Comparison of ENCODE assay signal across 1 cellular context in genomic region chr7:66654275-66655112, GRCh38.
TF ChIP-seq lines count a peak whose summit lies in the region.

No MANE protein-coding gene starts in this region.

TF ChIP-seq in K562, 482 proteins besides CTCF, POLR2A, EP300 and RAD21 (continued from another document and continues in another):
- TF ChIP-seq CHAMP1 (IDR thresholded peaks at IDR 0.05) (no peak), TAF7 (tag; IDR thresholded peaks at IDR 0.05) (peak; percentile 75), GABPB2 (CRISPR knock-in tag; conservative IDR thresholded peaks at IDR 0.05) (no peak), YBX1 (IDR thresholded peaks at IDR 0.05) (no peak), NFE2L1 (tag; IDR thresholded peaks at IDR 0.05; ENCODE audit: borderline replicate concordance, low read depth) (no peak), ELK1 (CRISPR knock-in tag; IDR thresholded peaks at IDR 0.05) (no peak), ZBTB26 (CRISPR knock-in tag; IDR thresholded peaks at IDR 0.05) (no peak), IRF1 (CRISPR knock-in tag; IDR thresholded peaks at IDR 0.05; ENCODE audit: borderline replicate concordance) (0 out of 2 replicates have a peak, but pooled peaks have one; percentile 69), ZNF77 (CRISPR knock-in tag; IDR thresholded peaks at IDR 0.05) (no peak), HNRNPUL1 (IDR thresholded peaks at IDR 0.05; ENCODE audit: low read length) (no peak), ZNF830 (CRISPR knock-in tag; IDR thresholded peaks at IDR 0.05) (no peak), ATF3 (IDR thresholded peaks at IDR 0.05) (0 out of 2 replicates have a peak, but pooled peaks have one; percentile 21), ATF3 (CRISPR knock-in tag; conservative IDR thresholded peaks at IDR 0.05) (peak; percentile 84; the same call in 1 of the 2 replicates), ZNF232 (CRISPR knock-in tag; IDR thresholded peaks at IDR 0.05) (peak; percentile 81; the same call in 1 of the 2 replicates), NR0B1 (IDR thresholded peaks at IDR 0.05; ENCODE audit: partially characterized antibody) (no peak), ZFP30 (CRISPR knock-in tag; IDR thresholded peaks at IDR 0.05; ENCODE audit: borderline replicate concordance) (no peak), BCLAF1 (IDR thresholded peaks at IDR 0.05; ENCODE audit: borderline replicate concordance in 1 of 2, control insufficient read depth in 1 of 2, low read depth in 2 of 2, low read length in 1 of 2) (peak in 1 of 2 experiments; percentile 76; a peak in 2 of 4 replicates), FOS (IDR thresholded peaks at IDR 0.05; ENCODE audit: extremely low read depth, insufficient read length) (no peak), CLOCK (CRISPR knock-in tag; IDR thresholded peaks at IDR 0.05; ENCODE audit: borderline replicate concordance) (no peak), ARHGAP35 (IDR thresholded peaks at IDR 0.05; ENCODE audit: partially characterized antibody) (no peak), C11orf30 (IDR thresholded peaks at IDR 0.05; ENCODE audit: low read depth) (peak; percentile 89), CHCHD3 (CRISPR knock-in tag; IDR thresholded peaks at IDR 0.05) (no peak), ZNF41 (CRISPR knock-in tag; conservative IDR thresholded peaks at IDR 0.05) (no peak), MECOM (CRISPR knock-in tag; IDR thresholded peaks at IDR 0.05) (no peak), FOXA1 (IDR thresholded peaks at IDR 0.05; ENCODE audit: borderline replicate concordance) (no peak), NR2C2 (CRISPR knock-in tag; IDR thresholded peaks at IDR 0.05) (peak; percentile 48), NR2C2 (tag; IDR thresholded peaks at IDR 0.05) (peak; percentile 94), SRSF9 (IDR thresholded peaks at IDR 0.05; ENCODE audit: borderline replicate concordance, low read depth, low read length) (no peak), ERF (CRISPR knock-in tag; IDR thresholded peaks at IDR 0.05) (peak; percentile 65; the same call in 1 of the 2 replicates), ILF3 (IDR thresholded peaks at IDR 0.05; ENCODE audit: borderline replicate concordance) (no peak; the same call in 1 of the 2 replicates), KAT8 (IDR thresholded peaks at IDR 0.05; ENCODE audit: low read depth) (no peak), ARID4B (CRISPR knock-in tag; IDR thresholded peaks at IDR 0.05) (peak; percentile 95), SMAD4 (CRISPR knock-in tag; conservative IDR thresholded peaks at IDR 0.05) (peak; percentile 77), MBD2 (IDR thresholded peaks at IDR 0.05; ENCODE audit: borderline replicate concordance, low read depth) (peak; percentile 70), STAG1 (CRISPR knock-in tag; IDR thresholded peaks at IDR 0.05; ENCODE audit: borderline replicate concordance) (peak; percentile 44; the same call in 1 of the 2 replicates), BCOR (IDR thresholded peaks at IDR 0.05) (peak; percentile 38; the same call in 1 of the 2 replicates), RFX7 (CRISPR knock-in tag; IDR thresholded peaks at IDR 0.05) (0 out of 2 replicates have a peak, but pooled peaks have one; percentile 32), PURB (CRISPR knock-in tag; IDR thresholded peaks at IDR 0.05; ENCODE audit: low read depth) (no peak; the same call in 1 of the 2 replicates), ZFP1 (CRISPR knock-in tag; IDR thresholded peaks at IDR 0.05) (no peak), PTRF (tag; IDR thresholded peaks at IDR 0.05) (no peak), RUNX1 (IDR thresholded peaks at IDR 0.05; ENCODE audit: low read depth) (no peak), SMAD3 (CRISPR knock-in tag; conservative IDR thresholded peaks at IDR 0.05) (no peak; the same call in 1 of the 2 replicates), NR1H2 (CRISPR knock-in tag; IDR thresholded peaks at IDR 0.05) (no peak), DEAF1 (CRISPR knock-in tag; IDR thresholded peaks at IDR 0.05) (no peak), DIDO1 (tag; IDR thresholded peaks at IDR 0.05; ENCODE audit: low read depth) (peak; percentile 77), GATAD2B (IDR thresholded peaks at IDR 0.05; ENCODE audit: borderline replicate concordance) (no peak), SMARCE1 (IDR thresholded peaks at IDR 0.05) (no peak)
